9 cellular contexts compared by ENCODE assay signal in genomic region chr22:17842386-17842785, GRCh38.
DNase-seq lines count a peak whose midpoint lies in the region; ATAC-seq and TF ChIP-seq lines count a peak whose summit lies in the region.
"Had no signal": no experiment of that assay in that cellular context is flagged by ENCODE, and none has a peak within 500 bp of the region (broad histone marks: within the 10 kb centered on the region; RNA-seq: fewer than 3 reads in every experiment).

No MANE protein-coding gene starts in this region.

- 89 to 93% methylated on average over 17 to 20 of the region's 20 CpGs for WGBS in endodermal cell (ENCODE audit: insufficient coverage in 1 of 2, insufficient read length in 1 of 2), 2 experiments

- peaks cover 3% of the 10 kb centered on the region for H3K36me3 ChIP-seq in endodermal cell (ENCODE audit: control insufficient read depth, insufficient read depth, low read length)

- no peak for TF ChIP-seq CTCF in endodermal cell (conservative IDR thresholded peaks at IDR 0.05)

- no peaks in the 10 kb centered on the region for H3K27me3 Mint-ChIP-seq in activated CD8-positive, alpha-beta T cell treated with anti-CD3 and anti-CD28 coated beads, Interleukin-2, amount 10 ng/mL, durations not matched to agents 7 days and 5 days (ENCODE audit: low read depth)
- no peaks in the 10 kb centered on the region for H3K27me3 Mint-ChIP-seq in endodermal cell (ENCODE audit: insufficient read depth)

- H3K4me1 ChIP-seq in endodermal cell (ENCODE audit: control insufficient read depth, insufficient read depth, low read length), result peaks cover 11% of the 10 kb centered on the region

- H3K27ac ChIP-seq in endodermal cell (ENCODE audit: low read depth, low read length), result no peak overlapping the region

- peak overlapping the region; percentile 34 for H3K27ac Mint-ChIP-seq in activated CD8-positive, alpha-beta T cell treated with anti-CD3 and anti-CD28 coated beads, Interleukin-2, amount 10 ng/mL, durations not matched to agents 7 days and 5 days
- no peak overlapping the region for H3K27ac Mint-ChIP-seq in endodermal cell

- no peaks in the 10 kb centered on the region for H3K9me3 ChIP-seq in endodermal cell (ENCODE audit: control insufficient read depth, low read length)

- CTCF ChIA-PET in activated CD8-positive, alpha-beta T cell treated with anti-CD3 and anti-CD28 coated beads, Interleukin-2, amount 10 ng/mL, durations not matched to agents 7 days and 5 days (lab: Charles Lee), result no interaction called here

- H3K36me3 Mint-ChIP-seq in activated CD8-positive, alpha-beta T cell treated with anti-CD3 and anti-CD28 coated beads, Interleukin-2, amount 10 ng/mL, durations not matched to agents 7 days and 5 days (ENCODE audit: low read depth), result no peaks in the 10 kb centered on the region
- H3K36me3 Mint-ChIP-seq in endodermal cell (ENCODE audit: low read depth), result peaks cover 33% of the 10 kb centered on the region

- no peaks in the 10 kb centered on the region for H3K9me3 Mint-ChIP-seq in activated CD8-positive, alpha-beta T cell treated with anti-CD3 and anti-CD28 coated beads, Interleukin-2, amount 10 ng/mL, durations not matched to agents 7 days and 5 days (ENCODE audit: insufficient read depth)
- no peaks in the 10 kb centered on the region for H3K9me3 Mint-ChIP-seq in endodermal cell

- H3K27me3 ChIP-seq in endodermal cell (ENCODE audit: control insufficient read depth, insufficient read depth, low read length, poor library complexity, severe bottlenecking), result no peaks in the 10 kb centered on the region

- DNase-seq in Jurkat, Clone E6-1 (ENCODE audit: low read depth, low spot score), result peak; percentile 41
- DNase-seq in activated CD8-positive, alpha-beta T cell treated with anti-CD3 and anti-CD28 coated beads, Interleukin-2, amount 10 ng/mL, durations not matched to agents 7 days and 5 days, result peak; percentile 66
- DNase-seq in left cardiac atrium (peak; percentile 53), DMS53 (lab: John Stamatoyannopoulos, UW) (no peak), AG20443 (ENCODE audit: low spot score) (no peak), endodermal cell (no peak)
- DNase-seq in stimulated activated CD8-positive, alpha-beta memory T cell treated with anti-CD3 and anti-CD28 coated beads, Interleukin-15, amount 100 ng/mL, for 48 hours (ENCODE audit: low read depth in 2 of 2), result peak; percentile 4 to 22
- DNase-seq: SHP77 had no signal

- no peak overlapping the region for H3K9ac ChIP-seq in endodermal cell (ENCODE audit: extremely low read depth, low read length, poor library complexity, severe bottlenecking)

- peak overlapping the region; percentile 36 for H3K4me3 Mint-ChIP-seq in activated CD8-positive, alpha-beta T cell treated with anti-CD3 and anti-CD28 coated beads, Interleukin-2, amount 10 ng/mL, durations not matched to agents 7 days and 5 days
- no peak overlapping the region for H3K4me3 Mint-ChIP-seq in endodermal cell

- peaks cover 10% of the 10 kb centered on the region for H3K4me1 Mint-ChIP-seq in activated CD8-positive, alpha-beta T cell treated with anti-CD3 and anti-CD28 coated beads, Interleukin-2, amount 10 ng/mL, durations not matched to agents 7 days and 5 days (ENCODE audit: low read depth)
- peaks cover 9% of the 10 kb centered on the region for H3K4me1 Mint-ChIP-seq in endodermal cell

- intact Hi-C loops in left cardiac atrium (cut with DNase I), result no loop called here

- POLR2A ChIA-PET in activated CD8-positive, alpha-beta T cell treated with anti-CD3 and anti-CD28 coated beads, Interleukin-2, amount 10 ng/mL, durations not matched to agents 7 days and 5 days (lab: Charles Lee), result no interaction called here

- H3K4me3 ChIP-seq in Jurkat, Clone E6-1 (ENCODE audit: low read length), result no peak overlapping the region
- H3K4me3 ChIP-seq in endodermal cell (ENCODE audit: low read length), result no peak overlapping the region

- ATAC-seq in activated CD8-positive, alpha-beta T cell treated with anti-CD3 and anti-CD28 coated beads, Interleukin-2, amount 10 ng/mL, durations not matched to agents 7 days and 5 days, result peak; percentile 90
- ATAC-seq in left cardiac atrium (peak; percentile 38 to 39), HG02623 (IDR thresholded peaks at IDR 0.05; ENCODE audit: unreplicated experiment) (no peak)

Comparison
In these comparisons a context has a peak if more than half of its experiments do, and no peak if none do; other contexts are left out.
1. DNase-seq: peak in Jurkat, Clone E6-1 (single experiment), activated CD8-positive, alpha-beta T cell treated with anti-CD3 and anti-CD28 coated beads, Interleukin-2, amount 10 ng/mL, durations not matched to agents 7 days and 5 days (single experiment), left cardiac atrium (single experiment) and stimulated activated CD8-positive, alpha-beta memory T cell treated with anti-CD3 and anti-CD28 coated beads, Interleukin-15, amount 100 ng/mL, for 48 hours (2 of 2); none in DMS53 (single experiment), AG20443 (single experiment) and endodermal cell (single experiment).